1 cellular context compared by ENCODE assay signal in the genomic region with DNA sequence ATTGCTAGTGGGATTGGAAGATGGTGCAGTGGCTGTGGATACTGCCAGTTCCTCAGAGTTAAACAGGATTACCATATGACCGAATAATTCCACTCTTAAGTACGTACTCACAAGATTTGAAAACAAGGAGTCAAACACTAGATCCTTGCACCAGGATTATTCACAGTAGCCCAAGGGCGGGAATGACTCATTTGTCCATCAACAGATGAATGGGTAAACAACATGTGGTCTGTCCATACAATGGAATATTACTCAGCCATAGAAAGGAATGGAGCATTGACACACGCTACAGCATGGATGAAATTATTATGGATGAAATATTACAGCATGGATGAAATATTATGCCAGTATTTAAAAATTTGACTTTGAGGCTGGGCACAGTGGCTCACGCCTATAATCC.
TF ChIP-seq lines count a peak whose summit lies in the region.

No MANE protein-coding gene starts in this region.

TF ChIP-seq in K562, 482 proteins besides CTCF, POLR2A, EP300 and RAD21:
- TF ChIP-seq, protein P1, sequence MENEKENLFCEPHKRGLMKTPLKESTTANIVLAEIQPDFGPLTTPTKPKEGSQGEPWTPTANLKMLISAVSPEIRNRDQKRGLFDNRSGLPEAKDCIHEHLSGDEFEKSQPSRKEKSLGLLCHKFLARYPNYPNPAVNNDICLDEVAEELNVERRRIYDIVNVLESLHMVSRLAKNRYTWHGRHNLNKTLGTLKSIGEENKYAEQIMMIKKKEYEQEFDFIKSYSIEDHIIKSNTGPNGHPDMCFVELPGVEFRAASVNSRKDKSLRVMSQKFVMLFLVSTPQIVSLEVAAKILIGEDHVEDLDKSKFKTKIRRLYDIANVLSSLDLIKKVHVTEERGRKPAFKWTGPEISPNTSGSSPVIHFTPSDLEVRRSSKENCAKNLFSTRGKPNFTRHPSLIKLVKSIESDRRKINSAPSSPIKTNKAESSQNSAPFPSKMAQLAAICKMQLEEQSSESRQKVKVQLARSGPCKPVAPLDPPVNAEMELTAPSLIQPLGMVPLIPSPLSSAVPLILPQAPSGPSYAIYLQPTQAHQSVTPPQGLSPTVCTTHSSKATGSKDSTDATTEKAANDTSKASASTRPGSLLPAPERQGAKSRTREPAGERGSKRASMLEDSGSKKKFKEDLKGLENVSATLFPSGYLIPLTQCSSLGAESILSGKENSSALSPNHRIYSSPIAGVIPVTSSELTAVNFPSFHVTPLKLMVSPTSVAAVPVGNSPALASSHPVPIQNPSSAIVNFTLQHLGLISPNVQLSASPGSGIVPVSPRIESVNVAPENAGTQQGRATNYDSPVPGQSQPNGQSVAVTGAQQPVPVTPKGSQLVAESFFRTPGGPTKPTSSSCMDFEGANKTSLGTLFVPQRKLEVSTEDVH (IDR thresholded peaks at IDR 0.05; ENCODE audit: low read depth, partially characterized antibody) = no peak
- TF ChIP-seq BRD4 (IDR thresholded peaks at IDR 0.05) (no peak), ZNF146 (CRISPR knock-in tag; IDR thresholded peaks at IDR 0.05; ENCODE audit: unreplicated experiment) (peak; percentile 50), ZNF184 (CRISPR knock-in tag; IDR thresholded peaks at IDR 0.05) (no peak), JUND (IDR thresholded peaks at IDR 0.05; ENCODE audit: borderline replicate concordance, low read depth, low read length) (0 out of 2 replicates have a peak, but pooled peaks have one; percentile 14), JUND (tag; IDR thresholded peaks at IDR 0.05; ENCODE audit: borderline replicate concordance, low read depth, low read length) (no peak)
- TF ChIP-seq, protein P2, sequence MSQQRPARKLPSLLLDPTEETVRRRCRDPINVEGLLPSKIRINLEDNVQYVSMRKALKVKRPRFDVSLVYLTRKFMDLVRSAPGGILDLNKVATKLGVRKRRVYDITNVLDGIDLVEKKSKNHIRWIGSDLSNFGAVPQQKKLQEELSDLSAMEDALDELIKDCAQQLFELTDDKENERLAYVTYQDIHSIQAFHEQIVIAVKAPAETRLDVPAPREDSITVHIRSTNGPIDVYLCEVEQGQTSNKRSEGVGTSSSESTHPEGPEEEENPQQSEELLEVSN (IDR thresholded peaks at IDR 0.05; ENCODE audit: borderline replicate concordance in 1 of 2, extremely low read depth in 1 of 2, insufficient read depth in 1 of 2, insufficient read length in 1 of 2, low read depth in 1 of 2, low read length in 1 of 2, poor library complexity in 1 of 2, severe bottlenecking in 1 of 2) = peak in 1 of 2 experiments; percentile 23
- TF ChIP-seq, protein P3, sequence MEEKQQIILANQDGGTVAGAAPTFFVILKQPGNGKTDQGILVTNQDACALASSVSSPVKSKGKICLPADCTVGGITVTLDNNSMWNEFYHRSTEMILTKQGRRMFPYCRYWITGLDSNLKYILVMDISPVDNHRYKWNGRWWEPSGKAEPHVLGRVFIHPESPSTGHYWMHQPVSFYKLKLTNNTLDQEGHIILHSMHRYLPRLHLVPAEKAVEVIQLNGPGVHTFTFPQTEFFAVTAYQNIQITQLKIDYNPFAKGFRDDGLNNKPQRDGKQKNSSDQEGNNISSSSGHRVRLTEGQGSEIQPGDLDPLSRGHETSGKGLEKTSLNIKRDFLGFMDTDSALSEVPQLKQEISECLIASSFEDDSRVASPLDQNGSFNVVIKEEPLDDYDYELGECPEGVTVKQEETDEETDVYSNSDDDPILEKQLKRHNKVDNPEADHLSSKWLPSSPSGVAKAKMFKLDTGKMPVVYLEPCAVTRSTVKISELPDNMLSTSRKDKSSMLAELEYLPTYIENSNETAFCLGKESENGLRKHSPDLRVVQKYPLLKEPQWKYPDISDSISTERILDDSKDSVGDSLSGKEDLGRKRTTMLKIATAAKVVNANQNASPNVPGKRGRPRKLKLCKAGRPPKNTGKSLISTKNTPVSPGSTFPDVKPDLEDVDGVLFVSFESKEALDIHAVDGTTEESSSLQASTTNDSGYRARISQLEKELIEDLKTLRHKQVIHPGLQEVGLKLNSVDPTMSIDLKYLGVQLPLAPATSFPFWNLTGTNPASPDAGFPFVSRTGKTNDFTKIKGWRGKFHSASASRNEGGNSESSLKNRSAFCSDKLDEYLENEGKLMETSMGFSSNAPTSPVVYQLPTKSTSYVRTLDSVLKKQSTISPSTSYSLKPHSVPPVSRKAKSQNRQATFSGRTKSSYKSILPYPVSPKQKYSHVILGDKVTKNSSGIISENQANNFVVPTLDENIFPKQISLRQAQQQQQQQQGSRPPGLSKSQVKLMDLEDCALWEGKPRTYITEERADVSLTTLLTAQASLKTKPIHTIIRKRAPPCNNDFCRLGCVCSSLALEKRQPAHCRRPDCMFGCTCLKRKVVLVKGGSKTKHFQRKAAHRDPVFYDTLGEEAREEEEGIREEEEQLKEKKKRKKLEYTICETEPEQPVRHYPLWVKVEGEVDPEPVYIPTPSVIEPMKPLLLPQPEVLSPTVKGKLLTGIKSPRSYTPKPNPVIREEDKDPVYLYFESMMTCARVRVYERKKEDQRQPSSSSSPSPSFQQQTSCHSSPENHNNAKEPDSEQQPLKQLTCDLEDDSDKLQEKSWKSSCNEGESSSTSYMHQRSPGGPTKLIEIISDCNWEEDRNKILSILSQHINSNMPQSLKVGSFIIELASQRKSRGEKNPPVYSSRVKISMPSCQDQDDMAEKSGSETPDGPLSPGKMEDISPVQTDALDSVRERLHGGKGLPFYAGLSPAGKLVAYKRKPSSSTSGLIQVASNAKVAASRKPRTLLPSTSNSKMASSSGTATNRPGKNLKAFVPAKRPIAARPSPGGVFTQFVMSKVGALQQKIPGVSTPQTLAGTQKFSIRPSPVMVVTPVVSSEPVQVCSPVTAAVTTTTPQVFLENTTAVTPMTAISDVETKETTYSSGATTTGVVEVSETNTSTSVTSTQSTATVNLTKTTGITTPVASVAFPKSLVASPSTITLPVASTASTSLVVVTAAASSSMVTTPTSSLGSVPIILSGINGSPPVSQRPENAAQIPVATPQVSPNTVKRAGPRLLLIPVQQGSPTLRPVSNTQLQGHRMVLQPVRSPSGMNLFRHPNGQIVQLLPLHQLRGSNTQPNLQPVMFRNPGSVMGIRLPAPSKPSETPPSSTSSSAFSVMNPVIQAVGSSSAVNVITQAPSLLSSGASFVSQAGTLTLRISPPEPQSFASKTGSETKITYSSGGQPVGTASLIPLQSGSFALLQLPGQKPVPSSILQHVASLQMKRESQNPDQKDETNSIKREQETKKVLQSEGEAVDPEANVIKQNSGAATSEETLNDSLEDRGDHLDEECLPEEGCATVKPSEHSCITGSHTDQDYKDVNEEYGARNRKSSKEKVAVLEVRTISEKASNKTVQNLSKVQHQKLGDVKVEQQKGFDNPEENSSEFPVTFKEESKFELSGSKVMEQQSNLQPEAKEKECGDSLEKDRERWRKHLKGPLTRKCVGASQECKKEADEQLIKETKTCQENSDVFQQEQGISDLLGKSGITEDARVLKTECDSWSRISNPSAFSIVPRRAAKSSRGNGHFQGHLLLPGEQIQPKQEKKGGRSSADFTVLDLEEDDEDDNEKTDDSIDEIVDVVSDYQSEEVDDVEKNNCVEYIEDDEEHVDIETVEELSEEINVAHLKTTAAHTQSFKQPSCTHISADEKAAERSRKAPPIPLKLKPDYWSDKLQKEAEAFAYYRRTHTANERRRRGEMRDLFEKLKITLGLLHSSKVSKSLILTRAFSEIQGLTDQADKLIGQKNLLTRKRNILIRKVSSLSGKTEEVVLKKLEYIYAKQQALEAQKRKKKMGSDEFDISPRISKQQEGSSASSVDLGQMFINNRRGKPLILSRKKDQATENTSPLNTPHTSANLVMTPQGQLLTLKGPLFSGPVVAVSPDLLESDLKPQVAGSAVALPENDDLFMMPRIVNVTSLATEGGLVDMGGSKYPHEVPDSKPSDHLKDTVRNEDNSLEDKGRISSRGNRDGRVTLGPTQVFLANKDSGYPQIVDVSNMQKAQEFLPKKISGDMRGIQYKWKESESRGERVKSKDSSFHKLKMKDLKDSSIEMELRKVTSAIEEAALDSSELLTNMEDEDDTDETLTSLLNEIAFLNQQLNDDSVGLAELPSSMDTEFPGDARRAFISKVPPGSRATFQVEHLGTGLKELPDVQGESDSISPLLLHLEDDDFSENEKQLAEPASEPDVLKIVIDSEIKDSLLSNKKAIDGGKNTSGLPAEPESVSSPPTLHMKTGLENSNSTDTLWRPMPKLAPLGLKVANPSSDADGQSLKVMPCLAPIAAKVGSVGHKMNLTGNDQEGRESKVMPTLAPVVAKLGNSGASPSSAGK (IDR thresholded peaks at IDR 0.05) = 0 out of 2 replicates have a peak, but pooled peaks have one; percentile 19
